In the genomic region with DNA sequence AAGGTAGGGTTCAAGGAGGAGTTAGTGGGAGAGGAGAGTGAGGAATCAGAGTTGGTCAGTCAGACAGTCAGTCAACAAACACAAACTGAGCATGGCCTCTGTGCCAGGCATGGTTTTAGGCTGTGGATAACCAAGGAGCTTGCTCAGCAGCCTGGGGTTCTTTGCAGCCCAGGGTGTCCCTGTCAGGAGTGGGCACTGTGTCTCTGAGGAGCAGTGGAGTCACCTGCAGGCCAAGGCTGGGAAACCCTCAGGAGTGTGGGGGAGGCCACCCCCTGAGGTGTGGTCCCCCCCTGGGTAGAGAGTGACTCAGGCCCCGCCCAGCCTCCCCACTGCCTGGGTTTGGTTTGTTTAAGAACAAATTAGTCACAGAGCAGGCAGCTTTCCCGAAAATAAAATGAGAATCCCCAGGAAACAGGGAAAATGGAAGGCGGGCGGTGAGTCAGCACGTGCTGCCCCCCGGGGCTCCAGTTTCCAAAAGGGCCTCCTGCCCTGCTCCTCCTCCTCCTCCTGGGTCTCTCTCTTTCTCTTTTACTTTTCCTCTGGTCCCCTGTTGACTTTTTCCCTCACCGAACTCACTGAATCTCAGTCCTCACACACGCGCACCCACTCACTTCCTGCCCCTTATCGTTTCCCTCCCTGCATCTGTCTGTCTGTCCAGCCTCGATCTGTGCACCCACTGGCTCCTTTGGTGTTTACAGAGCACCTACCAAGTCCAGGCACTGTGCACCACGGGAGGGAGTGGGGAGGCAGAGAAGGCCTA, we compare ENCODE assay signal across 8 cellular contexts. TPM values are rescaled to one million over a fixed set of nuclear protein-coding genes. Genes with fewer than 3 reads are reported as not detected.
A peak's percentile ranks its signal among the peaks of the same experiment; 100 is the strongest.
DNase-seq lines count a peak whose midpoint lies in the region; ATAC-seq and TF ChIP-seq lines count a peak whose summit lies in the region.

No MANE protein-coding gene starts in this region.

- no peaks in the 10 kb centered on the region for H3K27me3 ChIP-seq in WERI-Rb-1 (ENCODE audit: insufficient read depth, low read depth, severe bottlenecking)

- WGBS in lower leg skin, 2 donors, result 7 to 8% methylated on average over 12 of the region's 12 CpGs

- no peaks in the 10 kb centered on the region for H3K27me3 Mint-ChIP-seq in central memory CD8-positive, alpha-beta T cell

- peaks cover 1% of the 10 kb centered on the region for H3K36me3 Mint-ChIP-seq in central memory CD8-positive, alpha-beta T cell (ENCODE audit: insufficient read depth)

- H3K4me3 Mint-ChIP-seq in central memory CD8-positive, alpha-beta T cell, result peak overlapping the region; percentile 55

- ATAC-seq in central memory CD8-positive, alpha-beta T cell (replicated peaks; ENCODE audit: extremely low read depth, poor library complexity, severe bottlenecking), result no peak

- TF ChIP-seq CTCF in WERI-Rb-1 (IDR thresholded peaks at IDR 0.05; ENCODE audit: low read depth, low read length) (peak; percentile 14; the same call in 1 of the 2 replicates), lower leg skin (IDR thresholded peaks at IDR 0.05) (no peak)

- H3K36me3 ChIP-seq in WERI-Rb-1, result no peaks in the 10 kb centered on the region

- intact Hi-C loops in lower leg skin (cut with DNase I; ENCODE audit: low total_unique reads), result no loop called here

- peak overlapping the region; percentile 69 for H3K27ac Mint-ChIP-seq in central memory CD8-positive, alpha-beta T cell (ENCODE audit: low read depth)

- H3K4me1 Mint-ChIP-seq in central memory CD8-positive, alpha-beta T cell, result peaks cover 28% of the 10 kb centered on the region

- H3K4me3 ChIP-seq in WERI-Rb-1 (ENCODE audit: low read depth, low read length) (no peak overlapping the region), lower leg skin (ENCODE audit: low read depth, poor library complexity, severe bottlenecking) (no peak overlapping the region)

- DNase-seq in DMS 273 (lab: John Stamatoyannopoulos, UW; ENCODE audit: unreplicated experiment) (peak; percentile 51), DMS 273 treated with DMSO at 0.1 percent for 48 hours (lab: John Stamatoyannopoulos, UW) (no peak), WERI-Rb-1 (no peak), lower leg skin (ENCODE audit: low spot score in 2 of 2) (peak; percentile 87 to 96), SHP77 treated with DMSO at 0.1 percent for 48 hours (lab: John Stamatoyannopoulos, UW) (no peak), ecto neural progenitor cell (ENCODE audit: low spot score) (no peak)
- no peak for DNase-seq in central memory CD8-positive, alpha-beta T cell (ENCODE audit: low spot score in 2 of 2)
- peak; percentile 55 to 61 for DNase-seq in stimulated activated CD8-positive, alpha-beta memory T cell treated with anti-CD3 and anti-CD28 coated beads, Interleukin-15, amount 100 ng/mL, for 48 hours (ENCODE audit: low read depth in 2 of 2)

- TF ChIP-seq POLR2A in lower leg skin (IDR thresholded peaks at IDR 0.05), result no peak

- no peaks in the 10 kb centered on the region for H3K9me3 ChIP-seq in WERI-Rb-1 (ENCODE audit: severe bottlenecking)

- no peaks in the 10 kb centered on the region for H3K9me3 Mint-ChIP-seq in central memory CD8-positive, alpha-beta T cell

- no peak overlapping the region; the same call in 1 of the 2 replicates for H3K27ac ChIP-seq in WERI-Rb-1

RNA-seq across cellular contexts. Expression of a gene that starts 44.3 kb away (rescaled TPM):
- 10 to 100 TPM; 12.5 to 45.0 (median 13.0) TPM for total RNA-seq in lower leg skin

Comparison
In these comparisons a context has a peak if more than half of its experiments do, and no peak if none do; other contexts are left out.
1. DNase-seq: peak in DMS 273 (single experiment), lower leg skin (2 of 2) and stimulated activated CD8-positive, alpha-beta memory T cell treated with anti-CD3 and anti-CD28 coated beads, Interleukin-15, amount 100 ng/mL, for 48 hours (2 of 2); none in DMS 273 treated with DMSO at 0.1 percent for 48 hours (single experiment), WERI-Rb-1 (single experiment), central memory CD8-positive, alpha-beta T cell (0 of 2), SHP77 treated with DMSO at 0.1 percent for 48 hours (single experiment) and ecto neural progenitor cell (single experiment).